Comparison of ENCODE assay signal across 7 cellular contexts in genomic region chr21:45363921-45364463, GRCh38. TPM values are rescaled to one million over a fixed set of nuclear protein-coding genes. Genes with fewer than 3 reads are reported as not detected.
DNase-seq lines count a peak whose midpoint lies in the region; ATAC-seq and TF ChIP-seq lines count a peak whose summit lies in the region.

No MANE protein-coding gene starts in this region.

- no peaks in the 10 kb centered on the region for H3K27me3 ChIP-seq in liver (ENCODE audit: control insufficient read depth in 4 of 4, insufficient read depth in 4 of 4, low read length in 3 of 4)

- peaks cover 0 to 4% (median 0%) of the 10 kb centered on the region in 4 donors for H3K4me1 ChIP-seq in liver (ENCODE audit: control insufficient read depth in 4 of 4, insufficient read depth in 4 of 4, low read length in 3 of 4)

- TF ChIP-seq RAD21 in liver (IDR thresholded peaks at IDR 0.05): peak; percentile 39 to 42

- H3K9ac ChIP-seq in liver (ENCODE audit: low read depth in 1 of 2, low read length in 2 of 2): no peak overlapping the region

- ATAC-seq in HG03342 (IDR thresholded peaks at IDR 0.05; ENCODE audit: unreplicated experiment) (no peak), HG03039 (IDR thresholded peaks at IDR 0.05; ENCODE audit: unreplicated experiment) (no peak)

- WGBS in liver: 65% methylated on average over 18 of the region's 18 CpGs

- H3K27ac ChIP-seq in liver (ENCODE audit: low read depth in 1 of 2, low read length in 2 of 2): peak overlapping the region; percentile 75 to 94

- H3K36me3 ChIP-seq in liver (ENCODE audit: control insufficient read depth in 4 of 4, insufficient read depth in 3 of 4, low read depth in 1 of 4, low read length in 3 of 4): no peaks in the 10 kb centered on the region

- H3K9me3 ChIP-seq in liver (ENCODE audit: control insufficient read depth in 4 of 4, low read length in 3 of 4): no peaks in the 10 kb centered on the region

- TF ChIP-seq CTCF in choroid plexus epithelial cell (conservative IDR thresholded peaks at IDR 0.05; ENCODE audit: low read depth, low read length) (no peak), liver (IDR thresholded peaks at IDR 0.05; ENCODE audit: low read depth, low read length, missing input control) (no peak)

- DNase-seq in H4 (ENCODE audit: low spot score): peak; percentile 99
- DNase-seq in T1000 (lab: John Stamatoyannopoulos, UW): peak; percentile 83
- peak; percentile 97 for DNase-seq in choroid plexus epithelial cell (ENCODE audit: low read depth)
- peak; percentile 31 to 37 for DNase-seq in stimulated activated CD4-positive, alpha-beta T cell treated with anti-CD3 and anti-CD28 coated beads, Interleukin-4, amount 100 ng/mL, for 4 hours

- H3K4me3 ChIP-seq in choroid plexus epithelial cell (ENCODE audit: low read depth, low read length) (no peak overlapping the region), liver (ENCODE audit: low read depth in 1 of 3, low read length in 3 of 3) (no peak overlapping the region)

TF ChIP-seq in liver, 16 proteins besides CTCF, POLR2A, EP300 and RAD21:
- TF ChIP-seq FOXA1 (IDR thresholded peaks at IDR 0.05) (no peak), NR2F2 (IDR thresholded peaks at IDR 0.05) (peak; percentile 89), TAF1 (conservative IDR thresholded peaks at IDR 0.05) (no peak), ZBTB33 (IDR thresholded peaks at IDR 0.05) (no peak), MAX (IDR thresholded peaks at IDR 0.05) (peak; percentile 37), HNF4G (IDR thresholded peaks at IDR 0.05) (no peak), YY1 (IDR thresholded peaks at IDR 0.05) (peak; percentile 14), RXRA (IDR thresholded peaks at IDR 0.05) (peak in 1 of 2 donors; percentile 50), JUND (IDR thresholded peaks at IDR 0.05) (peak; percentile 100), ATF3 (IDR thresholded peaks at IDR 0.05) (peak; percentile 62), SP1 (IDR thresholded peaks at IDR 0.05) (peak; percentile 70)

RNA-seq across cellular contexts. Expression of gene COL18A1, which starts 41.0 kb away (rescaled TPM):
- total RNA-seq in H4 (2014; rRNA removed; shearing (Covaris generic)): 8.4 and 15.1 TPM in 2 replicates
- total RNA-seq in liver: 100 to 1,000 TPM; 209 to 308 TPM
- polyA plus RNA-seq in liver: 100 to 1,000 TPM in 1 of 2 donors, 10 to 100 TPM in 1; 44.9 to 255 TPM

Comparison
In these comparisons a context has a peak if more than half of its experiments do, and no peak if none do; other contexts are left out.
1. DNase-seq: peak in every context shown above with its lines; median percentile 99 in H4; 97 in choroid plexus epithelial cell; 83 in T1000; 34 in stimulated activated CD4-positive, alpha-beta T cell treated with anti-CD3 and anti-CD28 coated beads, Interleukin-4, amount 100 ng/mL, for 4 hours.
2. RNA of gene COL18A1, which starts 41.0 kb away (total RNA-seq): 209 to 308 TPM in liver; 8.4 to 15.1 TPM in H4; every median in the first group is over 10 times any median in the second.